Comparison of ENCODE assay signal across 8 cellular contexts in the genomic region with DNA sequence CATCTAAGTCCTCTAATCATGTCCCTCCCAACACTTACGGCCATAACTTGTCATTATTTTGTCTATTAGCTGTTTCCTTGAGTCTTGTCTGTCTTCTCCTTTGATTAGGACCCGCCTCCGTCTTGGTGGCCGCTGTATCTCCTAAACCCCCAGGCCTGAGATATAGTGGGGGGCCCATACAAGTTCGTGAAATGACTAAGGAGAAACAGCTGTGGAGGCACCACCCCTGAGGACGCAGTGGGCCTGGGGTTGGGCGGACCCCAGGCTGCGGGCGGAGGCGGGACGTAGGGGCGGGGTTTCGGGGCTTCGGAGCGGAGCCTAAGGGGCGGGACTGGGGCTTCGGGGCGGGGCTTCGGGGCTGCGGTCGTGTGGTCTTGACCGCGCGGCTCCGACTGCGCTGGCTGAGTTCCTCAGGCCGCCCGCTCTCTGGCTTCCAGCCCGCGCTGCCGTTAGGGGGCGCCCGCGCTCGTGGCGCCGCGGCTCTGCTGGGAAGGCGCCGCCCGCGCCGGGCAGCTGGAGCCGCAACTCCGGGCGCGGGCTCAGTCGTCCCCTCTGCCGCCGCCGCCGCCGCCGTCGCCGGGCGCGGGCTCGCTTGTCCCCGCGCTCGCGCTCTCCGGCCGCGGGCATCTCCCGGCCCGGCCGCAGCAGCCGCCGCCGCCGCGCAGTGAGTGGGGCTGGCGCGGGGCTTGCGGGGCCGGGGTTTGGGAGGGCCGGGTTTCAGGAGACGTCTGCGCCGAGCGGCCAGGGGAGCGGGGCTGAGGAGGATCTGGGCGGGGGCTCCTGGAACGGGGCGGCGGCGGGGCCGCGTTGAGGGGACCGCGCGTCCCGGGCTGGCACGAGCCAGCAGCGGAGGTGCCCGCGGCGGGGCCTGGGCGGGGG. TPM values are rescaled to one million over a fixed set of nuclear protein-coding genes. Genes with fewer than 3 reads are reported as not detected.
DNase-seq lines count a peak whose midpoint lies in the region; ATAC-seq, FAIRE-seq and TF ChIP-seq lines count a peak whose summit lies in the region.

A gene (plus strand): TSS at position 591 of the 879 bp plus-strand sequence. CDS start 6,660 bp downstream, outside the sequence.

- H3K4me2 ChIP-seq in HepG2 (ENCODE audit: low read depth, low read length), result peak within 1 kb of the TSS; percentile 96

- peak; percentile 91 for DNase-seq in BE2C
- DNase-seq in NCI-H524 (lab: John Stamatoyannopoulos, UW), result peak; percentile 67 to 89
- DNase-seq in activated CD4-positive, alpha-beta T cell treated with anti-CD3 and anti-CD28 coated beads for 48 hours, result peak; percentile 89
- peak; percentile 13 for DNase-seq in cortex of kidney (lab: John Stamatoyannopoulos, UW)
- DNase-seq in HepG2 (ENCODE audit: low spot score), result peak; percentile 81
- DNase-seq in stimulated activated CD4-positive, alpha-beta T cell treated with anti-CD3 and anti-CD28 coated beads, Interleukin-2, amount 100 ng/mL, for 48 hours, result peak; percentile 83 to 92

- peak; percentile 98 for TF ChIP-seq RAD21 in HepG2 (CRISPR knock-in tag; IDR thresholded peaks at IDR 0.05)

- TF ChIP-seq EP300 in HepG2 (IDR thresholded peaks at IDR 0.05; ENCODE audit: low read depth in 2 of 2, low read length in 2 of 2) (peak in 1 of 2 experiments; percentile 19; a peak in 1 of 4 replicates), HepG2 (CRISPR knock-in tag; IDR thresholded peaks at IDR 0.05; ENCODE audit: borderline replicate concordance) (no peak)

- H3K4me1 ChIP-seq in BE2C, result no peaks in the 10 kb centered on the region
- peaks cover 84% of the 10 kb centered on the region for H3K4me1 ChIP-seq in HepG2 (ENCODE audit: insufficient read depth, low read length)

- H3K9ac ChIP-seq in HepG2 (ENCODE audit: insufficient read depth, low read depth, low read length), result peak within 1 kb of the TSS; percentile 79

- peaks cover 3% of the 10 kb centered on the region for H4K20me1 ChIP-seq in HepG2 (ENCODE audit: insufficient read depth, low read length)

- peak within 1 kb of the TSS; percentile 42 for H3K27ac ChIP-seq in HepG2 (ENCODE audit: extremely low read length, insufficient read depth, low read length)

- 7% methylated on average over 11 of the region's 101 CpGs for WGBS in HepG2 (ENCODE audit: low lambda C conversion rate)

- no peaks in the 10 kb centered on the region for H3K36me3 ChIP-seq in BE2C
- no peaks in the 10 kb centered on the region for H3K36me3 ChIP-seq in HepG2 (replicated peaks in 1 of 2; ENCODE audit: control insufficient read depth in 1 of 2, insufficient read depth in 2 of 2, low read length in 2 of 2)

- peak; percentile 40 for TF ChIP-seq CTCF in BE2C (IDR thresholded peaks at IDR 0.05; ENCODE audit: low read depth, low read length)
- peak; percentile 82 for TF ChIP-seq CTCF in HepG2 (CRISPR knock-in tag; IDR thresholded peaks at IDR 0.05)

- in situ Hi-C loops in HepG2 (cut with HindIII; ENCODE audit: extremely low pct_ligation_motif_present, low pct_unique_long_range_greater_than_20kb), result no loop called here

- H3K27me3 ChIP-seq in BE2C (no peaks in the 10 kb centered on the region), HepG2 (ENCODE audit: control insufficient read depth in 1 of 2, insufficient read depth in 2 of 2, low read length in 2 of 2) (no peaks in the 10 kb centered on the region; a peak in 3 of 5 replicates)

- CTCF ChIA-PET in HepG2 (lab: Yijun Ruan, JAX; ENCODE audit: low intra/inter-chr PET ratio, low total read pairs), result interaction anchor here (1.0 to 1.7 kb wide), 3 partner anchors 28 to 41 kb away, joined by 3 to 8 read pairs (median 4); no protein-coding TSS in a partner anchor

- peak; percentile 95 for ATAC-seq in HG03432 (IDR thresholded peaks at IDR 0.05; ENCODE audit: unreplicated experiment)
- ATAC-seq in HepG2, result peak; percentile 93

- peak; percentile 47 for TF ChIP-seq POLR2A in GM19193 (IDR thresholded peaks at IDR 0.05; ENCODE audit: extremely low read depth, insufficient read depth, insufficient read length)
- no peak; a peak in 1 of 4 replicates for TF ChIP-seq POLR2A in HepG2 (IDR thresholded peaks at IDR 0.05; ENCODE audit: insufficient read depth in 1 of 2, low read depth in 2 of 2, low read length in 2 of 2)

- peak within 1 kb of the TSS; percentile 83 for H3K4me3 ChIP-seq in BE2C (ENCODE audit: low read depth, low read length)
- peak within 1 kb of the TSS; percentile 69 to 83 (median 78) for H3K4me3 ChIP-seq in HepG2 (replicated peaks in 1 of 3; ENCODE audit: insufficient read depth in 1 of 3, low read depth in 2 of 3, low read length in 3 of 3)

- no peak for FAIRE-seq in HepG2 (lab: Jason Lieb, UNC)

- H3K9me3 ChIP-seq in BE2C (no peaks in the 10 kb centered on the region), HepG2 (ENCODE audit: low read length) (no peaks in the 10 kb centered on the region)

- no TSS peak for BruUV-seq in HepG2 (replicated peaks; lab: Mats Ljungman, UMichigan)

- intact Hi-C loops in HepG2 (cut with micrococcal nuclease; ENCODE audit: unreplicated experiment), result loop anchor here (1.0 to 5.0 kb wide), 5 partner anchors 27 to 159 kb away; a partner anchor contains a TSS

- POLR2A ChIA-PET in HepG2 (lab: Yijun Ruan, JAX), result interaction anchor here (0.9 to 3.7 kb wide), 10 partner anchors 18 to 185 kb away, joined by 3 to 28 read pairs (median 5); a partner anchor contains a TSS

- peaks cover 45% of the 10 kb centered on the region for H3K79me2 ChIP-seq in HepG2 (ENCODE audit: insufficient read depth, low read length)

- H2AFZ ChIP-seq in HepG2 (ENCODE audit: low read length), result peak within 1 kb of the TSS; percentile 17

TF ChIP-seq in HepG2, 621 proteins besides CTCF, POLR2A, EP300 and RAD21 (continues in another document):
- TF ChIP-seq ZBTB38 (CRISPR knock-in tag; IDR thresholded peaks at IDR 0.05) (peak; percentile 42; the same call in 1 of the 2 replicates), NCOA2 (CRISPR knock-in tag; IDR thresholded peaks at IDR 0.05) (no peak), CCDC6 (CRISPR knock-in tag; IDR thresholded peaks at IDR 0.05) (peak; percentile 90), MYC (CRISPR knock-in tag; IDR thresholded peaks at IDR 0.05; ENCODE audit: borderline replicate concordance) (peak; percentile 70; the same call in 1 of the 2 replicates), BHLHE40 (IDR thresholded peaks at IDR 0.05; ENCODE audit: low read length) (0 out of 2 replicates have a peak, but pooled peaks have one; percentile 21), THYN1 (CRISPR knock-in tag; IDR thresholded peaks at IDR 0.05; ENCODE audit: borderline replicate concordance, low read depth) (no peak)
- TF ChIP-seq, protein P1, sequence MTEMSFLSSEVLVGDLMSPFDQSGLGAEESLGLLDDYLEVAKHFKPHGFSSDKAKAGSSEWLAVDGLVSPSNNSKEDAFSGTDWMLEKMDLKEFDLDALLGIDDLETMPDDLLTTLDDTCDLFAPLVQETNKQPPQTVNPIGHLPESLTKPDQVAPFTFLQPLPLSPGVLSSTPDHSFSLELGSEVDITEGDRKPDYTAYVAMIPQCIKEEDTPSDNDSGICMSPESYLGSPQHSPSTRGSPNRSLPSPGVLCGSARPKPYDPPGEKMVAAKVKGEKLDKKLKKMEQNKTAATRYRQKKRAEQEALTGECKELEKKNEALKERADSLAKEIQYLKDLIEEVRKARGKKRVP (CRISPR knock-in tag; IDR thresholded peaks at IDR 0.05), result no peak

RNA-seq across cellular contexts. Expression of the gene that starts here (rescaled TPM):
- polyA plus RNA-seq in BE2C (2012; ENCODE audit: insufficient read depth, insufficient read length, low read depth), result 8.0 TPM
- total RNA-seq in HepG2 (2016; rRNA removed; fragmentation: Illumina TruSeq; extraction: Trizol), result 14.0 and 14.2 TPM in 2 replicates
- total RNA-seq in HepG2 (2016; cell fraction: cytosol; rRNA removed; fragmentation: Illumina TruSeq; extraction: Trizol; ENCODE audit: low read depth), result 9.3 and 12.2 TPM in 2 replicates
- 13.2 and 17.0 TPM in 2 replicates for total RNA-seq in HepG2 (2016; cell fraction: insoluble cytoplasmic fraction; rRNA removed; fragmentation: Illumina TruSeq; extraction: Trizol)
- 20.0 and 22.1 TPM in 2 replicates for total RNA-seq in HepG2 (2016; cell fraction: membrane; rRNA removed; fragmentation: Illumina TruSeq; extraction: Trizol)
- 12.3 and 13.2 TPM in 2 replicates for total RNA-seq in HepG2 (2016; cell fraction: nucleus; rRNA removed; fragmentation: Illumina TruSeq; extraction: Trizol)
- 12.0 and 13.4 TPM in 2 replicates for polyA plus RNA-seq in HepG2 (2011; rRNA removed)
- polyA plus RNA-seq in HepG2 (2011; cell fraction: cytosol; rRNA removed), result 6.5 and 11.1 TPM in 2 replicates
- 7.0 and 14.1 TPM in 2 replicates for polyA plus RNA-seq in HepG2 (2011; cell fraction: nucleus; rRNA removed)
- polyA plus RNA-seq in HepG2 (2012), result 10.7 and 12.1 TPM in 2 replicates
- 10.5 and 12.2 TPM in 2 replicates for polyA plus RNA-seq in HepG2 (2016; cell fraction: cytosol; fragmentation: Illumina TruSeq; extraction: Trizol; ENCODE audit: low read depth)
- polyA plus RNA-seq in HepG2 (2016; cell fraction: insoluble cytoplasmic fraction; fragmentation: Illumina TruSeq; extraction: Trizol; ENCODE audit: low read depth), result 19.5 and 23.9 TPM in 2 replicates
- polyA plus RNA-seq in HepG2 (2016; cell fraction: membrane; fragmentation: Illumina TruSeq; extraction: Trizol; ENCODE audit: low read depth), result 17.5 and 18.4 TPM in 2 replicates
- polyA plus RNA-seq in HepG2 (2016; cell fraction: nucleus; fragmentation: Illumina TruSeq; extraction: Trizol; ENCODE audit: insufficient read depth, low read depth), result 23.8 and 26.9 TPM in 2 replicates
- polyA minus RNA-seq in HepG2 (2011; rRNA and poly(A)+ RNA removed; ENCODE audit: low replicate concordance), result 3.9 and 8.0 TPM in 2 replicates
- polyA minus RNA-seq in HepG2 (2011; cell fraction: cytosol; rRNA and poly(A)+ RNA removed), result 4.9 and 5.9 TPM in 2 replicates
- polyA minus RNA-seq in HepG2 (2011; cell fraction: nucleus; rRNA and poly(A)+ RNA removed), result 7.3 and 17.8 TPM in 2 replicates

Comparison
In these comparisons a context has a peak if more than half of its experiments do, and no peak if none do; other contexts are left out.
1. Peak in every context shown above with its lines: DNase-seq, ATAC-seq, H3K4me3 ChIP-seq and H3K27ac ChIP-seq.
2. DNase-seq: peak in every context shown above with its lines; median percentile 91 in BE2C; 89 in activated CD4-positive, alpha-beta T cell treated with anti-CD3 and anti-CD28 coated beads for 48 hours; 88 in stimulated activated CD4-positive, alpha-beta T cell treated with anti-CD3 and anti-CD28 coated beads, Interleukin-2, amount 100 ng/mL, for 48 hours; 81 in HepG2; 78 in NCI-H524; 13 in cortex of kidney.